Comparison of ENCODE assay signal across 2 cellular contexts in the genomic region with DNA sequence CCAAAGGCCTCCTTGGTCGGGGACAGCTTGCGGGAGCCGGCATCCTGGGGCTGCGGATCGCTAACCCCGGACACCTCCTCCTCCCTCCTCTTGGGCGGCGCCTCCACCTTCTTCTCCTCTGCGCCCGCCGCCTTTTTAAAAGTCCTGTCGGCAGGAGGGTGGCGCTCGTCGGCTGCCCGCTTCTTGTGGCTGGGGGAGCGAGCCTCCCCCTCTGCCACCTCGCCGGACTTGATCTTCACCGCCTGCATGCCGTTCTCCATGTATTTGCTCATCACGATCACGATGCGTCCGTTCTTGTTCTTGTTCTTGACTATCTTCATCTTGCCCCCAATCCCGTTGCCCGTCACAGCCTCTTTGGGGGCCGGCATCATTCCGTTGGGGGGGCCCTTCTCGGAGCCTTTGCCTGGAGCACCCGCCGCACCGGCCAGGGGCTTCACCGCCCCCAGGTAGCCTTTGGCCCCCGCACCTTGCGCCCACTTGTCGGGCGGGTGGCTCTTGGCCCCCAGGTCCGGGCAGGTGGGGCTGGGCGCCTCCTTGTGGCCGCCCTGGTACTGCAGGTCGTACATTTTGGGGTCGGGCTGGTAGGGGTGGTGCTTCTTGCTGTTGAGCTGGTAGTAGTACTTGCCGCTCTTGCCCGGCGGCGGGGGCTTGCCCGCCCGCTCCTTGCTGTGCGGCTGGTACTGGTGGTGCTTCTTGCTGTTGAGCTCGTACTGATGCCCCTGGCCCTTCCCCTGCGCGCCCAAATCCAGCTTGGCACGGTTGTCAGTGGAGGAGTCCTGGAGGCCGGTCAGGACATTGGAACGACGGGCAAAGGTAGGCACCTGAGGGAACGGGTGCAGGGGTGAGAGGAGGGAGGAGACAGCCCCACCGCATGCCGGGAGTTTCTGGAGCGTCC.
A peak's percentile ranks its signal among the peaks of the same experiment; 100 is the strongest.
TF ChIP-seq lines count a peak whose summit lies in the region.

No MANE protein-coding gene starts in this region.

TF ChIP-seq in HCT116, 20 proteins besides CTCF, POLR2A, EP300 and RAD21:
- peak; percentile 18; the same call in 1 of the 2 replicates for TF ChIP-seq POLR2AphosphoS5 (IDR thresholded peaks at IDR 0.05; ENCODE audit: low read depth, low read length)
- TF ChIP-seq REST (IDR thresholded peaks at IDR 0.05; ENCODE audit: low read depth): no peak

TF ChIP-seq in HepG2, 621 proteins besides CTCF, POLR2A, EP300 and RAD21 (continues in another document):
- TF ChIP-seq HNRNPUL1 (IDR thresholded peaks at IDR 0.05; ENCODE audit: low read depth, low read length) (no peak), ZNF225 (CRISPR knock-in tag; IDR thresholded peaks at IDR 0.05) (no peak), PAX8 (CRISPR knock-in tag; IDR thresholded peaks at IDR 0.05; ENCODE audit: borderline replicate concordance) (no peak), KDM5B (CRISPR knock-in tag; IDR thresholded peaks at IDR 0.05; ENCODE audit: borderline replicate concordance) (peak; percentile 66; the same call in 1 of the 2 replicates), ZBTB20 (CRISPR knock-in tag; IDR thresholded peaks at IDR 0.05; ENCODE audit: borderline replicate concordance, low read depth) (no peak), SNAPC2 (CRISPR knock-in tag; IDR thresholded peaks at IDR 0.05) (no peak), ZNF772 (CRISPR knock-in tag; IDR thresholded peaks at IDR 0.05) (no peak; the same call in 1 of the 2 replicates), ZNF678 (CRISPR knock-in tag; IDR thresholded peaks at IDR 0.05) (0 out of 2 replicates have a peak, but pooled peaks have one; percentile 37), ARID4A (CRISPR knock-in tag; IDR thresholded peaks at IDR 0.05; ENCODE audit: borderline replicate concordance) (no peak), ZNF616 (CRISPR knock-in tag; IDR thresholded peaks at IDR 0.05; ENCODE audit: low read depth) (no peak), E2F2 (CRISPR knock-in tag; IDR thresholded peaks at IDR 0.05; ENCODE audit: borderline replicate concordance) (no peak), ATF3 (CRISPR knock-in tag; IDR thresholded peaks at IDR 0.05) (no peak), REL (CRISPR knock-in tag; conservative IDR thresholded peaks at IDR 0.05) (no peak), TMF1 (CRISPR knock-in tag; IDR thresholded peaks at IDR 0.05; ENCODE audit: low read depth) (no peak), ZNF430 (CRISPR knock-in tag; IDR thresholded peaks at IDR 0.05) (no peak), ZNF512 (CRISPR knock-in tag; IDR thresholded peaks at IDR 0.05) (no peak), ZFAT (CRISPR knock-in tag; conservative IDR thresholded peaks at IDR 0.05) (no peak), RAD51 (IDR thresholded peaks at IDR 0.05; ENCODE audit: borderline replicate concordance) (no peak), ONECUT2 (CRISPR knock-in tag; IDR thresholded peaks at IDR 0.05) (no peak), ZNF281 (CRISPR knock-in tag; IDR thresholded peaks at IDR 0.05; ENCODE audit: borderline replicate concordance) (no peak), ZBTB33 (CRISPR knock-in tag; IDR thresholded peaks at IDR 0.05) (no peak; the same call in 1 of the 2 replicates), CBX2 (IDR thresholded peaks at IDR 0.05; ENCODE audit: low read depth, low read length) (no peak), CBX2 (CRISPR knock-in tag; IDR thresholded peaks at IDR 0.05; ENCODE audit: low read depth) (no peak), RBFOX2 (IDR thresholded peaks at IDR 0.05; ENCODE audit: low read depth, low read length) (peak; percentile 83), YEATS4 (CRISPR knock-in tag; IDR thresholded peaks at IDR 0.05; ENCODE audit: borderline replicate concordance) (no peak), ZNF720 (CRISPR knock-in tag; IDR thresholded peaks at IDR 0.05) (no peak), ZNF407 (CRISPR knock-in tag; IDR thresholded peaks at IDR 0.05; ENCODE audit: not compliant biosample characterization) (no peak), PITX1 (CRISPR knock-in tag; IDR thresholded peaks at IDR 0.05) (no peak)
- TF ChIP-seq, protein P1, sequence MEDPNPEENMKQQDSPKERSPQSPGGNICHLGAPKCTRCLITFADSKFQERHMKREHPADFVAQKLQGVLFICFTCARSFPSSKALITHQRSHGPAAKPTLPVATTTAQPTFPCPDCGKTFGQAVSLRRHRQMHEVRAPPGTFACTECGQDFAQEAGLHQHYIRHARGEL (CRISPR knock-in tag; IDR thresholded peaks at IDR 0.05): peak; percentile 21; the same call in 1 of the 2 replicates
